Comparison of ENCODE assay signal across 8 cellular contexts in the genomic region with DNA sequence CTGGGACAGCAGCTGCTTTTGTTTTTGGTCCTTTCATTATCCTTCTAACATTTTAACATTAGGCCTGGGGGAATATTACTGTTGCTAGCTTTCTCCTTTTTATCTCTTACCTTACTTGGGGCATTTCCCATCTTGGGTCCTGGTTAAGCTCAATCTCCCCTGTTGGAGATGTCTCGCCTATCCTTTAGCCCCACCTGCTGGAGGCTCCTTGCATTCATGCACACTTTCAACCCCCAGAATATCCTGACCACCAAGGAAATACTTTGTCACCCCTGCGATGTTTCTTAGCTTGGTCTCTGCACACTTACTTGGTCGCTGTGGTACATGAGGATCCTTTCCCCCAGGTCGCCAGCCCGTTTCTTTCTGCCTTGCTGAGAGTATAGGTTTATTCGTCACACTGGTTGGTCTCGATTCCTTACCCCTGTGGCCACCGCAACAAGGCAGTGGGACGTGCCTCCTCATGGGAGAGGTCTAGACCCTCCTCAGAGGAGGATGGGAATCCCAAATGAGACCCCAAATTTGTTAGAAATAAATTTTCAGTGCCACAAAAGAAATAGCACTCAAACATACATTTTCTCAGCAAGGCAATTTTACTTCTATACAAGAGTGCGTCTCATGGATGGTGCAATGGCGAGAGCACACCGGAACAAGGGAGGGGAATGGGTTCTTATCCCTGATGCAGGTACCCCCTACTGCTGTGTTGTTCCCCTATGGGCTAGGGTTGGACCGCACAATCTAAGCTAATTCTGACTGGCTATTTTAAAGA. TPM values are rescaled to one million over a fixed set of nuclear protein-coding genes. Genes with fewer than 3 reads are reported as not detected.
A peak's percentile ranks its signal among the peaks of the same experiment; 100 is the strongest.
DNase-seq lines count a peak whose midpoint lies in the region; ATAC-seq and TF ChIP-seq lines count a peak whose summit lies in the region.

No MANE protein-coding gene starts in this region.

- H3K27ac ChIP-seq in psoas muscle, result no peak overlapping the region

- intact Hi-C loops in psoas muscle (cut with DNase I), result loop anchor here (5.0 to 10.0 kb wide), 2 partner anchors 185 to 292 kb away; no protein-coding TSS in a partner anchor

- peak; percentile 75 for TF ChIP-seq CTCF in AG10803 (conservative IDR thresholded peaks at IDR 0.05; ENCODE audit: low read length)
- peak; percentile 63 for TF ChIP-seq CTCF in psoas muscle (IDR thresholded peaks at IDR 0.05)

- WGBS in psoas muscle, 3 donors, result 88 to 90% (median 90%) methylated on average over 13 of the region's 13 CpGs

- H3K4me1 ChIP-seq in psoas muscle, result peaks cover 4% of the 10 kb centered on the region

- no peak overlapping the region for H3K4me3 ChIP-seq in AG10803 (ENCODE audit: low read length)
- H3K4me3 ChIP-seq in psoas muscle, result no peak overlapping the region

- no peaks in the 10 kb centered on the region for H3K27me3 ChIP-seq in psoas muscle (ENCODE audit: insufficient read depth in 3 of 3, low read length in 2 of 3)

- ATAC-seq in psoas muscle, result no peak
- ATAC-seq in HG03196 (IDR thresholded peaks at IDR 0.05; ENCODE audit: unreplicated experiment), result no peak
- ATAC-seq in GM18873 (IDR thresholded peaks at IDR 0.05; ENCODE audit: low FRiP score, unreplicated experiment), result no peak

- peak; percentile 49 for DNase-seq in AG10803 (ENCODE audit: low read depth)
- peak; percentile 39 for DNase-seq in HCEC 1CT
- peak; percentile 69 to 74 for DNase-seq in activated CD4-positive, alpha-beta T cell treated with anti-CD3 and anti-CD28 coated beads for 4 hours
- DNase-seq in effector CD4-positive, alpha-beta T cell, result peak; percentile 58
- no peak for DNase-seq in psoas muscle
- DNase-seq in epidermal melanocyte (ENCODE audit: insufficient read length, low spot score), result no peak

- peaks cover 0 to 19% of the 10 kb centered on the region in 2 donors for H3K36me3 ChIP-seq in psoas muscle (ENCODE audit: insufficient read depth in 1 of 2, low read depth in 1 of 2)

- no peaks in the 10 kb centered on the region for H3K9me3 ChIP-seq in psoas muscle

RNA-seq across cellular contexts. Expression of a gene that starts 5.4 kb away (rescaled TPM):
- total RNA-seq in psoas muscle, result 100 to 1,000 TPM in 3 of 4 donors, 10 to 100 TPM in 1; 83.9 to 146 (median 112) TPM
- 100 to 1,000 TPM; 109 to 155 (median 115) TPM for polyA plus RNA-seq in psoas muscle

RNA-seq across cellular contexts. Expression of a gene that starts 20.0 kb away (rescaled TPM):
- total RNA-seq in psoas muscle, result 10 to 100 TPM in 1 of 4 donors, 1 to 10 TPM in 3; 6.4 to 10.2 (median 7.9) TPM
- 1 to 10 TPM; 3.3 to 9.0 (median 5.0) TPM for polyA plus RNA-seq in psoas muscle

RNA-seq across cellular contexts. Expression of a gene that starts 42.2 kb away (rescaled TPM):
- 100 to 1,000 TPM; 102 to 125 (median 116) TPM for total RNA-seq in psoas muscle
- 100 to 1,000 TPM; 115 to 338 (median 140) TPM for polyA plus RNA-seq in psoas muscle

Comparison
In these comparisons a context has a peak if more than half of its experiments do, and no peak if none do; other contexts are left out.
1. DNase-seq: peak in AG10803 (single experiment), HCEC 1CT (single experiment), activated CD4-positive, alpha-beta T cell treated with anti-CD3 and anti-CD28 coated beads for 4 hours (2 of 2) and effector CD4-positive, alpha-beta T cell (single experiment); none in psoas muscle (0 of 2) and epidermal melanocyte (single experiment).